In the genomic region with DNA sequence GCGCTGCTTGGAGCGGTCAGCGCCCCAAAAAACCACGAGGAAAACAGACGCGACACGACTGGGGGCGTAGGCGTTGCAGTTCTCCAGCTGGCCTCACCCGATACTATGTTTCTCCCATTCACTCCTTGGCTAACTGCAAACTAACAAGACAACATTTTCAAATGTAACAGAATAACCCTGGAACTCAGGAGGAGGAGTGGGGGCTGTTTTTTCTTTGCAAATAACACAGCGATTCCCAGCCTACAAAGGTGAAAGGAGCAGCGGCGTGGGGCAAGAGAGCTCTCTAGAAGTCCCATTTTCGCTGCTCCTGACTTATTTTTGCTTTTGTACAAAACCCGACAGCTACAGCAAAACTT, we compare ENCODE assay signal across 11 cellular contexts. TPM values are rescaled to one million over a fixed set of nuclear protein-coding genes. Genes with fewer than 3 reads are reported as not detected.
DNase-seq lines count a peak whose midpoint lies in the region; ATAC-seq and FAIRE-seq lines count a peak whose summit lies in the region.
"Had no signal": no experiment of that assay in that cellular context is flagged by ENCODE, and none has a peak within 500 bp of the region (broad histone marks: within the 10 kb centered on the region; RNA-seq: fewer than 3 reads in every experiment).

No MANE protein-coding gene starts in this region.

- DNase-seq in activated CD4-positive, alpha-beta memory T cell treated with anti-CD3 and anti-CD28 coated beads for 36 hours, result no peak
- no peak for DNase-seq in activated CD4-positive, alpha-beta memory T cell treated with anti-CD3 and anti-CD28 coated beads, Interleukin-2, amount 10 ng/mL, durations not matched to agents 7 days and 5 days
- DNase-seq in activated T-helper 1 cell treated with anti-CD3 and anti-CD28 coated beads, Interleukin-12 subunit alpha, Interleukin-12 subunit beta, Interleukin-2, Interleukin-4 antibody, amounts not matched to agents 30 ng/mL and 10 ng/mL and 1 ng/mL, durations not matched to agents 14 hours and 24 hours and 36 hours (ENCODE audit: low spot score), result no peak
- DNase-seq in left kidney (ENCODE audit: low read depth, low spot score) (peak; percentile 12), HTR-8/SVneo (ENCODE audit: insufficient read length, low spot score) (no peak)
- no peak for DNase-seq in stimulated activated CD4-positive, alpha-beta T cell treated with anti-CD3 and anti-CD28 coated beads, Interleukin-1b, Interleukin-23, amount 100 ng/mL, for 48 hours

- H3K9me3 Mint-ChIP-seq in activated CD4-positive, alpha-beta memory T cell treated with anti-CD3 and anti-CD28 coated beads for 36 hours, result no peaks in the 10 kb centered on the region
- H3K9me3 Mint-ChIP-seq in activated CD4-positive, alpha-beta memory T cell treated with anti-CD3 and anti-CD28 coated beads, Interleukin-2, amount 10 ng/mL, durations not matched to agents 7 days and 5 days, result no peaks in the 10 kb centered on the region
- no peaks in the 10 kb centered on the region for H3K9me3 Mint-ChIP-seq in activated T-helper 1 cell treated with anti-CD3 and anti-CD28 coated beads, Interleukin-12 subunit alpha, Interleukin-12 subunit beta, Interleukin-2, Interleukin-4 antibody, amounts not matched to agents 30 ng/mL and 10 ng/mL and 1 ng/mL, durations not matched to agents 14 hours and 24 hours and 36 hours
- no peaks in the 10 kb centered on the region for H3K9me3 Mint-ChIP-seq in stimulated activated memory B cell treated with anti-CD40 and anti-IgM and Interleukin-4, amounts not matched to agents 10 μg/mL and 1 μg/mL and 100 μg/mL, for 72 hours

- no peak for ATAC-seq in stimulated activated memory B cell treated with anti-CD40 and anti-IgM and Interleukin-4, amounts not matched to agents 10 μg/mL and 1 μg/mL and 100 μg/mL, for 72 hours
- ATAC-seq in HG03432 (IDR thresholded peaks at IDR 0.05; ENCODE audit: unreplicated experiment), result no peak
- ATAC-seq: sciatic nerve had no signal

- intact Hi-C loops in activated CD4-positive, alpha-beta memory T cell treated with anti-CD3 and anti-CD28 coated beads for 36 hours (cut with micrococcal nuclease), result no loop called here
- intact Hi-C loops in activated T-helper 1 cell treated with anti-CD3 and anti-CD28 coated beads, Interleukin-12 subunit alpha, Interleukin-12 subunit beta, Interleukin-2, Interleukin-4 antibody, amounts not matched to agents 30 ng/mL and 10 ng/mL and 1 ng/mL, durations not matched to agents 14 hours and 24 hours and 36 hours (cut with micrococcal nuclease), result loop anchor here (5.0 kb wide), 1 partner anchor 1791 kb away; the partner anchor contains the start of gene FGF13

- H3K4me3 Mint-ChIP-seq in activated CD4-positive, alpha-beta memory T cell treated with anti-CD3 and anti-CD28 coated beads for 36 hours, result peak overlapping the region; percentile 4
- H3K4me3 Mint-ChIP-seq in activated CD4-positive, alpha-beta memory T cell treated with anti-CD3 and anti-CD28 coated beads, Interleukin-2, amount 10 ng/mL, durations not matched to agents 7 days and 5 days, result no peak overlapping the region
- H3K4me3 Mint-ChIP-seq in activated T-helper 1 cell treated with anti-CD3 and anti-CD28 coated beads, Interleukin-12 subunit alpha, Interleukin-12 subunit beta, Interleukin-2, Interleukin-4 antibody, amounts not matched to agents 30 ng/mL and 10 ng/mL and 1 ng/mL, durations not matched to agents 14 hours and 24 hours and 36 hours, result no peak overlapping the region
- H3K4me3 Mint-ChIP-seq in stimulated activated memory B cell treated with anti-CD40 and anti-IgM and Interleukin-4, amounts not matched to agents 10 μg/mL and 1 μg/mL and 100 μg/mL, for 72 hours, result peak overlapping the region; percentile 23

- peaks cover 5% of the 10 kb centered on the region for H3K4me1 Mint-ChIP-seq in activated CD4-positive, alpha-beta memory T cell treated with anti-CD3 and anti-CD28 coated beads for 36 hours (ENCODE audit: low read depth)
- H3K4me1 Mint-ChIP-seq in activated CD4-positive, alpha-beta memory T cell treated with anti-CD3 and anti-CD28 coated beads, Interleukin-2, amount 10 ng/mL, durations not matched to agents 7 days and 5 days, result peaks cover 3% of the 10 kb centered on the region
- no peaks in the 10 kb centered on the region for H3K4me1 Mint-ChIP-seq in activated T-helper 1 cell treated with anti-CD3 and anti-CD28 coated beads, Interleukin-12 subunit alpha, Interleukin-12 subunit beta, Interleukin-2, Interleukin-4 antibody, amounts not matched to agents 30 ng/mL and 10 ng/mL and 1 ng/mL, durations not matched to agents 14 hours and 24 hours and 36 hours (ENCODE audit: low read depth)
- no peaks in the 10 kb centered on the region for H3K4me1 Mint-ChIP-seq in stimulated activated memory B cell treated with anti-CD40 and anti-IgM and Interleukin-4, amounts not matched to agents 10 μg/mL and 1 μg/mL and 100 μg/mL, for 72 hours

- CTCF ChIA-PET in activated CD4-positive, alpha-beta memory T cell treated with anti-CD3 and anti-CD28 coated beads for 36 hours (lab: Charles Lee), result no interaction called here
- CTCF ChIA-PET in activated CD4-positive, alpha-beta memory T cell treated with anti-CD3 and anti-CD28 coated beads, Interleukin-2, amount 10 ng/mL, durations not matched to agents 7 days and 5 days (lab: Charles Lee), result no interaction called here

- FAIRE-seq in HTR-8/SVneo (lab: Jason Lieb, UNC), result no peak

- peaks cover 44% of the 10 kb centered on the region for H3K27me3 Mint-ChIP-seq in activated CD4-positive, alpha-beta memory T cell treated with anti-CD3 and anti-CD28 coated beads for 36 hours
- peaks cover 55% of the 10 kb centered on the region for H3K27me3 Mint-ChIP-seq in activated CD4-positive, alpha-beta memory T cell treated with anti-CD3 and anti-CD28 coated beads, Interleukin-2, amount 10 ng/mL, durations not matched to agents 7 days and 5 days
- H3K27me3 Mint-ChIP-seq in activated T-helper 1 cell treated with anti-CD3 and anti-CD28 coated beads, Interleukin-12 subunit alpha, Interleukin-12 subunit beta, Interleukin-2, Interleukin-4 antibody, amounts not matched to agents 30 ng/mL and 10 ng/mL and 1 ng/mL, durations not matched to agents 14 hours and 24 hours and 36 hours (ENCODE audit: insufficient read depth), result peaks cover 50% of the 10 kb centered on the region
- peaks cover 47% of the 10 kb centered on the region for H3K27me3 Mint-ChIP-seq in stimulated activated memory B cell treated with anti-CD40 and anti-IgM and Interleukin-4, amounts not matched to agents 10 μg/mL and 1 μg/mL and 100 μg/mL, for 72 hours

- no peak overlapping the region for H3K27ac Mint-ChIP-seq in activated CD4-positive, alpha-beta memory T cell treated with anti-CD3 and anti-CD28 coated beads for 36 hours
- H3K27ac Mint-ChIP-seq in activated CD4-positive, alpha-beta memory T cell treated with anti-CD3 and anti-CD28 coated beads, Interleukin-2, amount 10 ng/mL, durations not matched to agents 7 days and 5 days, result no peak overlapping the region
- H3K27ac Mint-ChIP-seq in activated T-helper 1 cell treated with anti-CD3 and anti-CD28 coated beads, Interleukin-12 subunit alpha, Interleukin-12 subunit beta, Interleukin-2, Interleukin-4 antibody, amounts not matched to agents 30 ng/mL and 10 ng/mL and 1 ng/mL, durations not matched to agents 14 hours and 24 hours and 36 hours, result peak overlapping the region; percentile 48
- no peak overlapping the region for H3K27ac Mint-ChIP-seq in stimulated activated memory B cell treated with anti-CD40 and anti-IgM and Interleukin-4, amounts not matched to agents 10 μg/mL and 1 μg/mL and 100 μg/mL, for 72 hours

- H3K36me3 Mint-ChIP-seq in activated CD4-positive, alpha-beta memory T cell treated with anti-CD3 and anti-CD28 coated beads for 36 hours, result no peaks in the 10 kb centered on the region
- H3K36me3 Mint-ChIP-seq in activated CD4-positive, alpha-beta memory T cell treated with anti-CD3 and anti-CD28 coated beads, Interleukin-2, amount 10 ng/mL, durations not matched to agents 7 days and 5 days (ENCODE audit: low read depth), result peaks cover 2% of the 10 kb centered on the region
- no peaks in the 10 kb centered on the region for H3K36me3 Mint-ChIP-seq in activated T-helper 1 cell treated with anti-CD3 and anti-CD28 coated beads, Interleukin-12 subunit alpha, Interleukin-12 subunit beta, Interleukin-2, Interleukin-4 antibody, amounts not matched to agents 30 ng/mL and 10 ng/mL and 1 ng/mL, durations not matched to agents 14 hours and 24 hours and 36 hours (ENCODE audit: low read depth)
- no peaks in the 10 kb centered on the region for H3K36me3 Mint-ChIP-seq in stimulated activated memory B cell treated with anti-CD40 and anti-IgM and Interleukin-4, amounts not matched to agents 10 μg/mL and 1 μg/mL and 100 μg/mL, for 72 hours

- POLR2A ChIA-PET in activated CD4-positive, alpha-beta memory T cell treated with anti-CD3 and anti-CD28 coated beads for 36 hours (lab: Charles Lee), result no interaction called here
- POLR2A ChIA-PET in activated CD4-positive, alpha-beta memory T cell treated with anti-CD3 and anti-CD28 coated beads, Interleukin-2, amount 10 ng/mL, durations not matched to agents 7 days and 5 days (lab: Charles Lee), result no interaction called here

RNA-seq across cellular contexts. Expression of gene SOX3, which starts 1.7 kb away (rescaled TPM):
- not detected for total RNA-seq in activated CD4-positive, alpha-beta memory T cell treated with anti-CD3 and anti-CD28 coated beads for 36 hours
- not detected for total RNA-seq in activated CD4-positive, alpha-beta memory T cell treated with anti-CD3 and anti-CD28 coated beads, Interleukin-2, amount 10 ng/mL, durations not matched to agents 7 days and 5 days
- total RNA-seq in activated T-helper 1 cell treated with anti-CD3 and anti-CD28 coated beads, Interleukin-12 subunit alpha, Interleukin-12 subunit beta, Interleukin-2, Interleukin-4 antibody, amounts not matched to agents 30 ng/mL and 10 ng/mL and 1 ng/mL, durations not matched to agents 14 hours and 24 hours and 36 hours, result not detected in 2 replicates
- total RNA-seq: epithelial cell of proximal tubule, NCI-H460, sciatic nerve had no signal

Comparison
In these comparisons a context has a peak if more than half of its experiments do, and no peak if none do; other contexts are left out.
1. H3K4me3 Mint-ChIP-seq: peak in activated CD4-positive, alpha-beta memory T cell treated with anti-CD3 and anti-CD28 coated beads for 36 hours (single experiment) and stimulated activated memory B cell treated with anti-CD40 and anti-IgM and Interleukin-4, amounts not matched to agents 10 μg/mL and 1 μg/mL and 100 μg/mL, for 72 hours (single experiment); none in activated CD4-positive, alpha-beta memory T cell treated with anti-CD3 and anti-CD28 coated beads, Interleukin-2, amount 10 ng/mL, durations not matched to agents 7 days and 5 days (single experiment) and activated T-helper 1 cell treated with anti-CD3 and anti-CD28 coated beads, Interleukin-12 subunit alpha, Interleukin-12 subunit beta, Interleukin-2, Interleukin-4 antibody, amounts not matched to agents 30 ng/mL and 10 ng/mL and 1 ng/mL, durations not matched to agents 14 hours and 24 hours and 36 hours (single experiment).